In the genomic region with DNA sequence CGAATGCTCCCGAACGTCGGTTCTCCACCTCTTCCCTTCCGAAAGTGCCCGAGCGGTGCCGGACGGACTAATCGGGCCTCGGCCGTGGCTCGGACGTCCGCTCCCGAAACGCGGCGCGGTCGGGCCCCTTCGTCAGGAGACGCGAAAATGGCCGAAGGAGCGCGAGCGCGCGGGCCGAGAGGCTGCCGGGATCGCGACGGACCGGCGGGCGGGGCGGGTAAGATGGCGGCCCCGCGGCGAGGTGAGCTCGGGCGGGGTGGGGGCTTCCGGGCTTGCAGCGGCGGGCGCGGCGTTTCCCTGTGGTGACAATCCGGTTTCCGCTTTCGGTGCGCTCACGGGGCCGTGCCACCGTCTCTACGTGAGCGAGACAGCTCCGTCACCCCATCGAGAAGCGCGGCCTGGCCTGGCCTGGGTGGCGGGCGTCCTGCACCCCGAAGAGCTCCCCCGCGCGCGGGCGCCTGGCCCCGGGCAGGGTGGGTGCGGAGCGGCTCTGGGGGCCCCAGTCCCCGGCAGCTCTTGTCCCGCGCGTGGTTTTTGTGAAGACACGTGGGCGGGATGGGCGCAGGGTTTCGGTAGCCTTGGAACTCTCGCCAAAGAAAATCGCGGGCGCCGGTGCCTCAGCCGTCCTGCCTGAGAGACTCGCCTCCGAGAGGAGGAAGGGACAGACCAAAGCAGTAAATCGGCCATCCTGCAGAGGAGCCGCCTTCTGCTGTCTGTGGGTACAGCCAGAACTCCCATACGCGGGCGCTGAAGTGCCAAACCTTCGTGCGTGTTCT, we compare ENCODE assay signal across 8 cellular contexts. TPM values are rescaled to one million over a fixed set of nuclear protein-coding genes. Genes with fewer than 3 reads are reported as not detected.
DNase-seq lines count a peak whose midpoint lies in the region; ATAC-seq and TF ChIP-seq lines count a peak whose summit lies in the region.

A gene (plus strand): TSS at position 211 of the 776 bp plus-strand sequence. CDS start 12 bp downstream, at position 223.

- peak within 1 kb of the TSS; percentile 94 for H3K4me2 ChIP-seq in osteoblast (ENCODE audit: insufficient read depth, low read length)

- H2AFZ ChIP-seq in osteoblast (ENCODE audit: low read length), result peak within 1 kb of the TSS; percentile 73

- DNase-seq in GM04504 (ENCODE audit: low read depth) (peak; percentile 96), HFFc6 (peak; percentile 97), NCI-H1048 (lab: John Stamatoyannopoulos, UW) (peak; percentile 95), SKM-1 (lab: John Stamatoyannopoulos, UW; ENCODE audit: unreplicated experiment) (peak; percentile 97), glutamatergic neuron (peak; percentile 100), osteoblast (ENCODE audit: insufficient read length, low spot score, missing footprints) (peak; percentile 96), thoracic aorta (ENCODE audit: low spot score) (peak; percentile 95)

- H3K27me3 ChIP-seq in osteoblast (ENCODE audit: insufficient read depth, low read length), result no peaks in the 10 kb centered on the region
- H3K27me3 ChIP-seq in thoracic aorta (replicated peaks; ENCODE audit: insufficient read depth), result no peaks in the 10 kb centered on the region

- peaks cover 3% of the 10 kb centered on the region for H3K27me3 Mint-ChIP-seq in HFFc6 (ENCODE audit: insufficient read depth)
- no peaks in the 10 kb centered on the region for H3K27me3 Mint-ChIP-seq in activated naive CD8-positive, alpha-beta T cell
- H3K27me3 Mint-ChIP-seq in glutamatergic neuron (ENCODE audit: unreplicated experiment), result peaks cover 11% of the 10 kb centered on the region

- H3K9me3 Mint-ChIP-seq in HFFc6, result no peaks in the 10 kb centered on the region
- H3K9me3 Mint-ChIP-seq in activated naive CD8-positive, alpha-beta T cell (ENCODE audit: low read depth), result no peaks in the 10 kb centered on the region
- peaks cover 11% of the 10 kb centered on the region for H3K9me3 Mint-ChIP-seq in glutamatergic neuron (ENCODE audit: unreplicated experiment)

- H3K27ac ChIP-seq in osteoblast (ENCODE audit: low read depth, low read length) (peak within 1 kb of the TSS; percentile 89), thoracic aorta (peak within 1 kb of the TSS; percentile 99)

- H3K4me3 ChIP-seq in osteoblast (ENCODE audit: insufficient read depth, low read length) (peak within 1 kb of the TSS; percentile 91), thoracic aorta (peak within 1 kb of the TSS; percentile 97)

- H3K4me3 Mint-ChIP-seq in HFFc6, result peak within 1 kb of the TSS; percentile 94
- H3K4me3 Mint-ChIP-seq in activated naive CD8-positive, alpha-beta T cell, result peak within 1 kb of the TSS; percentile 89
- H3K4me3 Mint-ChIP-seq in glutamatergic neuron (ENCODE audit: unreplicated experiment), result peak within 1 kb of the TSS; percentile 85

- TF ChIP-seq CTCF in HFFc6 (IDR thresholded peaks at IDR 0.05), result no peak
- no peak for TF ChIP-seq CTCF in glutamatergic neuron (IDR thresholded peaks at IDR 0.05; ENCODE audit: partially characterized antibody, unreplicated experiment)
- no peak for TF ChIP-seq CTCF in osteoblast (IDR thresholded peaks at IDR 0.05; ENCODE audit: extremely low read depth, low read depth, low read length)
- TF ChIP-seq CTCF in thoracic aorta (IDR thresholded peaks at IDR 0.05), result no peak

- H3K9me3 ChIP-seq in osteoblast (ENCODE audit: low read depth, low read length) (no peaks in the 10 kb centered on the region), thoracic aorta (no peaks in the 10 kb centered on the region)

- peaks cover 38% of the 10 kb centered on the region for H4K20me1 ChIP-seq in osteoblast (ENCODE audit: insufficient read depth, low read length)

- H3K79me2 ChIP-seq in osteoblast (ENCODE audit: insufficient read depth, low read length), result peaks cover 57% of the 10 kb centered on the region

- peak; percentile 70 for ATAC-seq in thoracic aorta (ENCODE audit: insufficient number of reproducible peaks, low FRiP score, low read depth)

- H3K36me3 ChIP-seq in osteoblast (ENCODE audit: insufficient read depth, low read length) (peaks cover 11% of the 10 kb centered on the region), thoracic aorta (peaks cover 4% of the 10 kb centered on the region)

- H3K36me3 Mint-ChIP-seq in HFFc6 (ENCODE audit: low read depth) (peaks cover 6% of the 10 kb centered on the region; the same call in 1 of the 2 replicates), glutamatergic neuron (ENCODE audit: unreplicated experiment) (no peaks in the 10 kb centered on the region)
- H3K36me3 Mint-ChIP-seq in activated naive CD8-positive, alpha-beta T cell, result peaks cover 2% of the 10 kb centered on the region

- H3K4me1 ChIP-seq in osteoblast (ENCODE audit: insufficient read depth, low read length) (peaks cover 35% of the 10 kb centered on the region), thoracic aorta (ENCODE audit: control insufficient read depth in 1 of 2, low read depth in 2 of 2) (peaks cover 23 to 41% of the 10 kb centered on the region in 2 donors)

- H3K4me1 Mint-ChIP-seq in HFFc6 (ENCODE audit: low read depth), result peaks cover 57% of the 10 kb centered on the region
- H3K4me1 Mint-ChIP-seq in activated naive CD8-positive, alpha-beta T cell (ENCODE audit: low read depth), result peaks cover 48% of the 10 kb centered on the region
- H3K4me1 Mint-ChIP-seq in glutamatergic neuron (ENCODE audit: low read depth, unreplicated experiment), result peaks cover 31% of the 10 kb centered on the region

- peak within 1 kb of the TSS; percentile 95 for H3K27ac Mint-ChIP-seq in HFFc6
- peak within 1 kb of the TSS; percentile 92 for H3K27ac Mint-ChIP-seq in activated naive CD8-positive, alpha-beta T cell
- peak within 1 kb of the TSS; percentile 85 for H3K27ac Mint-ChIP-seq in glutamatergic neuron (ENCODE audit: unreplicated experiment)

RNA-seq across cellular contexts. Expression of the gene that starts here (rescaled TPM):
- 10 to 100 TPM; 16.9 to 24.5 (median 19.3) TPM for total RNA-seq in HFFc6 (2021; fragmentation: NEBNext Ultra II Directional; extraction: Animal tissue kit (Norgen Biotek cat#: 25700))
- total RNA-seq in glutamatergic neuron (ENCODE audit: unreplicated experiment) (29.7 TPM), osteoblast (17.4 and 21.2 TPM in 2 replicates), thoracic aorta (10 to 100 TPM; 22.4 to 22.5 TPM)

Comparison
In these comparisons a context has a peak if more than half of its experiments do, and no peak if none do; other contexts are left out.
1. Peak in every context shown above with its lines: DNase-seq, ATAC-seq, H3K4me3 ChIP-seq and H3K27ac ChIP-seq.